Comparison of ENCODE assay signal across 13 cellular contexts in genomic region chr9:92455217-92455616, GRCh38. TPM values are rescaled to one million over a fixed set of nuclear protein-coding genes. Genes with fewer than 3 reads are reported as not detected.
DNase-seq lines count a peak whose midpoint lies in the region; ATAC-seq and TF ChIP-seq lines count a peak whose summit lies in the region.
"Had no signal": no experiment of that assay in that cellular context is flagged by ENCODE, and none has a peak within 500 bp of the region (broad histone marks: within the 10 kb centered on the region; RNA-seq: fewer than 3 reads in every experiment).

No MANE protein-coding gene starts in this region.

- H3K4me1 ChIP-seq in colonic mucosa (no peaks in the 10 kb centered on the region), gastroesophageal sphincter (no peaks in the 10 kb centered on the region)

- no peaks in the 10 kb centered on the region for H3K36me3 Mint-ChIP-seq in activated CD4-positive, alpha-beta T cell treated with anti-CD3 and anti-CD28 coated beads, Interleukin-2, amount 10 ng/mL, durations not matched to agents 24 days and 14 days (ENCODE audit: low read depth)
- H3K36me3 Mint-ChIP-seq in activated T-helper 17 cell treated with anti-CD3 and anti-CD28 coated beads, Interleukin-2, amount 50 U/mL, for 72 hours (ENCODE audit: low read depth) = no peaks in the 10 kb centered on the region

- no peak overlapping the region for H3K27ac Mint-ChIP-seq in activated CD4-positive, alpha-beta T cell treated with anti-CD3 and anti-CD28 coated beads, Interleukin-2, amount 10 ng/mL, durations not matched to agents 24 days and 14 days
- H3K27ac Mint-ChIP-seq in activated T-helper 17 cell treated with anti-CD3 and anti-CD28 coated beads, Interleukin-2, amount 50 U/mL, for 72 hours = no peak overlapping the region
- H3K27ac Mint-ChIP-seq: T-helper 2 cell treated with Interferon-gamma antibody and Interleukin-4, amounts not matched to agents 5 μg/mL and 100 μg/mL, for 36 hours had no signal

- H3K9me3 ChIP-seq in colonic mucosa (no peaks in the 10 kb centered on the region), gastroesophageal sphincter (no peaks in the 10 kb centered on the region)
- H3K9me3 ChIP-seq: ovary had no signal

- intact Hi-C loops in activated CD4-positive, alpha-beta T cell treated with anti-CD3 and anti-CD28 coated beads, Interleukin-2, amount 10 ng/mL, durations not matched to agents 24 days and 14 days (cut with micrococcal nuclease) = no loop called here
- intact Hi-C loops in colonic mucosa (cut with DNase I) = no loop called here

- TF ChIP-seq POLR2A in gastroesophageal sphincter (IDR thresholded peaks at IDR 0.05) = no peak

- DNase-seq in activated CD4-positive, alpha-beta T cell treated with anti-CD3 and anti-CD28 coated beads, Interleukin-2, amount 10 ng/mL, durations not matched to agents 24 days and 14 days = peak; percentile 59
- no peak for DNase-seq in activated CD4-positive, alpha-beta T cell treated with anti-CD3 and anti-CD28 coated beads for 48 hours
- DNase-seq in NCI-H69 (lab: John Stamatoyannopoulos, UW) (peak; percentile 61), dermis blood vessel endothelial cell (peak; percentile 28), retinal pigment epithelial cell (ENCODE audit: low read depth) (no peak), colonic mucosa (no peak)
- DNase-seq: activated T-cell treated with anti-CD3 and anti-CD28 coated beads, Interleukin-2, amount 50 U/mL, for 48 hours; dorsolateral prefrontal cortex; NCI-H226; ovary had no signal

- H3K27me3 ChIP-seq in colonic mucosa (no peaks in the 10 kb centered on the region), gastroesophageal sphincter (no peaks in the 10 kb centered on the region)
- H3K27me3 ChIP-seq: dorsolateral prefrontal cortex, ovary had no signal

- H3K4me1 Mint-ChIP-seq in activated CD4-positive, alpha-beta T cell treated with anti-CD3 and anti-CD28 coated beads, Interleukin-2, amount 10 ng/mL, durations not matched to agents 24 days and 14 days = no peaks in the 10 kb centered on the region
- no peaks in the 10 kb centered on the region for H3K4me1 Mint-ChIP-seq in activated T-helper 17 cell treated with anti-CD3 and anti-CD28 coated beads, Interleukin-2, amount 50 U/mL, for 72 hours

- H3K9me3 Mint-ChIP-seq in activated CD4-positive, alpha-beta T cell treated with anti-CD3 and anti-CD28 coated beads, Interleukin-2, amount 10 ng/mL, durations not matched to agents 24 days and 14 days = no peaks in the 10 kb centered on the region
- H3K9me3 Mint-ChIP-seq in activated T-helper 17 cell treated with anti-CD3 and anti-CD28 coated beads, Interleukin-2, amount 50 U/mL, for 72 hours = no peaks in the 10 kb centered on the region
- H3K9me3 Mint-ChIP-seq: T-helper 2 cell treated with Interferon-gamma antibody and Interleukin-4, amounts not matched to agents 5 μg/mL and 100 μg/mL, for 36 hours had no signal

- 79 to 100% methylated on average over 3 of the region's 3 CpGs for WGBS in gastroesophageal sphincter (ENCODE audit: low coverage in 1 of 2), 2 donors

- H3K4me3 Mint-ChIP-seq in activated CD4-positive, alpha-beta T cell treated with anti-CD3 and anti-CD28 coated beads, Interleukin-2, amount 10 ng/mL, durations not matched to agents 24 days and 14 days = no peak overlapping the region
- H3K4me3 Mint-ChIP-seq in activated T-helper 17 cell treated with anti-CD3 and anti-CD28 coated beads, Interleukin-2, amount 50 U/mL, for 72 hours = no peak overlapping the region
- H3K4me3 Mint-ChIP-seq: T-helper 2 cell treated with Interferon-gamma antibody and Interleukin-4, amounts not matched to agents 5 μg/mL and 100 μg/mL, for 36 hours had no signal

- H3K4me3 ChIP-seq in retinal pigment epithelial cell (ENCODE audit: low read length) (no peak overlapping the region), colonic mucosa (no peak overlapping the region), gastroesophageal sphincter (no peak overlapping the region)
- H3K4me3 ChIP-seq: dorsolateral prefrontal cortex, ovary had no signal

- H3K36me3 ChIP-seq in colonic mucosa (no peaks in the 10 kb centered on the region), gastroesophageal sphincter (no peaks in the 10 kb centered on the region)
- H3K36me3 ChIP-seq: ovary had no signal

- TF ChIP-seq CTCF in retinal pigment epithelial cell (conservative IDR thresholded peaks at IDR 0.05; ENCODE audit: low read depth, low read length) = peak; percentile 22
- TF ChIP-seq CTCF in colonic mucosa (IDR thresholded peaks at IDR 0.05) = no peak
- TF ChIP-seq CTCF in gastroesophageal sphincter (IDR thresholded peaks at IDR 0.05) = no peak

- ATAC-seq in activated T-helper 17 cell treated with anti-CD3 and anti-CD28 coated beads, Interleukin-2, amount 50 U/mL, for 72 hours (replicated peaks) = no peak
- no peak for ATAC-seq in gastroesophageal sphincter

- H3K27me3 Mint-ChIP-seq in activated CD4-positive, alpha-beta T cell treated with anti-CD3 and anti-CD28 coated beads, Interleukin-2, amount 10 ng/mL, durations not matched to agents 24 days and 14 days = no peaks in the 10 kb centered on the region
- no peaks in the 10 kb centered on the region for H3K27me3 Mint-ChIP-seq in activated T-helper 17 cell treated with anti-CD3 and anti-CD28 coated beads, Interleukin-2, amount 50 U/mL, for 72 hours

- no peak overlapping the region for H3K27ac ChIP-seq in colonic mucosa
- no peak overlapping the region for H3K27ac ChIP-seq in gastroesophageal sphincter
- H3K27ac ChIP-seq: dorsolateral prefrontal cortex, ovary had no signal

- TF ChIP-seq EP300 in gastroesophageal sphincter (IDR thresholded peaks at IDR 0.05) = no peak

- H3K9ac ChIP-seq in colonic mucosa (ENCODE audit: low read depth in 2 of 2, low read length in 2 of 2) = no peak overlapping the region

RNA-seq across cellular contexts. Expression of gene ASPN, which starts 27.1 kb away (rescaled TPM):
- not detected in 2 replicates for total RNA-seq in activated CD4-positive, alpha-beta T cell treated with anti-CD3 and anti-CD28 coated beads, Interleukin-2, amount 10 ng/mL, durations not matched to agents 24 days and 14 days
- total RNA-seq in dermis blood vessel endothelial cell (not detected in 2 replicates), colonic mucosa (1 to 10 TPM in 1 of 2 donors, under 1 TPM in 1; 0.40 to 7.6 TPM), gastroesophageal sphincter (10 to 100 TPM in 3 of 4 donors, 1 to 10 TPM in 1; 5.3 to 46.4 (median 27.3) TPM)
- total RNA-seq in activated T-helper 17 cell treated with anti-CD3 and anti-CD28 coated beads, Interleukin-2, amount 50 U/mL, for 72 hours = not detected

RNA-seq across cellular contexts. Expression of gene OMD, which starts 30.9 kb away (rescaled TPM):
- total RNA-seq in activated CD4-positive, alpha-beta T cell treated with anti-CD3 and anti-CD28 coated beads, Interleukin-2, amount 10 ng/mL, durations not matched to agents 24 days and 14 days = not detected in 2 replicates
- total RNA-seq in dermis blood vessel endothelial cell = under 0.01 and 0.23 TPM in 2 replicates
- under 1 TPM; 0.37 to 0.88 TPM for total RNA-seq in colonic mucosa
- not detected for total RNA-seq in activated T-helper 17 cell treated with anti-CD3 and anti-CD28 coated beads, Interleukin-2, amount 50 U/mL, for 72 hours
- 10 to 100 TPM; 11.4 to 45.2 (median 22.2) TPM for total RNA-seq in gastroesophageal sphincter

RNA-seq across cellular contexts. Expression of gene OGN, which starts 50.8 kb away (rescaled TPM):
- not detected in 2 replicates for total RNA-seq in activated CD4-positive, alpha-beta T cell treated with anti-CD3 and anti-CD28 coated beads, Interleukin-2, amount 10 ng/mL, durations not matched to agents 24 days and 14 days
- total RNA-seq in dermis blood vessel endothelial cell (not detected in 2 replicates), colonic mucosa (10 to 100 TPM in 1 of 2 donors, 1 to 10 TPM in 1; 3.2 to 13.9 TPM), gastroesophageal sphincter (100 to 1,000 TPM in 1 of 4 donors, 10 to 100 TPM in 3; 12.9 to 101 (median 30.2) TPM)
- under 1 TPM in 1 of 2 donors, not detected in 1; 0.30 TPM for total RNA-seq in activated T-helper 17 cell treated with anti-CD3 and anti-CD28 coated beads, Interleukin-2, amount 50 U/mL, for 72 hours

Comparison
In these comparisons a context has a peak if more than half of its experiments do, and no peak if none do; other contexts are left out.
1. DNase-seq: peak in activated CD4-positive, alpha-beta T cell treated with anti-CD3 and anti-CD28 coated beads, Interleukin-2, amount 10 ng/mL, durations not matched to agents 24 days and 14 days (single experiment), NCI-H69 (single experiment) and dermis blood vessel endothelial cell (single experiment); none in activated CD4-positive, alpha-beta T cell treated with anti-CD3 and anti-CD28 coated beads for 48 hours (single experiment), retinal pigment epithelial cell (single experiment) and colonic mucosa (single experiment).
2. RNA of gene OMD, which starts 30.9 kb away (total RNA-seq): 11.4 to 45.2 TPM in gastroesophageal sphincter; 0.37 to 0.88 TPM in colonic mucosa, not detected in activated CD4-positive, alpha-beta T cell treated with anti-CD3 and anti-CD28 coated beads, Interleukin-2, amount 10 ng/mL, durations not matched to agents 24 days and 14 days, under 0.01 to 0.23 TPM in dermis blood vessel endothelial cell and not detected in activated T-helper 17 cell treated with anti-CD3 and anti-CD28 coated beads, Interleukin-2, amount 50 U/mL, for 72 hours; every median in the first group is over 4 times any median in the second.